In the genomic region with DNA sequence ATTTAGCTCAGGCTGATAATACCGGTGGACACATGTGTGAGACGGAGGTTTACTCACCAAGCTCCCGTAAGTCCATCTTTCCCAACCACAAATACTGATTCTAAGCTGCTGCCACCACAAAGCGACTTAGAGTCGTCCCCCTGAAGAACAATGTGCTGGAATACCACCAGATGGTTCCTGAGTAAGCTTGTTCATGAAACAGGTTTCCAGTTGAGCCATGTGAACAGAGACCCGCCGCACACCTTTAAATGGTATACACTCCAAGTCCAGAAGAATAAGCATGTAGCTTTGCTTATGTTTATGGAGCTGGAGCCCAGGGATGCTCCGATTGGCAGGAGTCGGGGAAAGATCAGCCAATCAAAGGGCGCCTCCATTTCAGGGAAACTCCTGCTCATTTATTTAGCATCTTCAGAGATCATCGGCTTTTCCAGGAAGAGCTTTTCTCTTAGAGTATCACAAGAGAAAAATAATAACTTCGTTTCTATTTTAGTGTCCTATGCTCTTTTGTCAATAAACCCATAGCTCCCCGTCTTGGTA, we compare ENCODE assay signal across 12 cellular contexts.
A peak's percentile ranks its signal among the peaks of the same experiment; 100 is the strongest.
DNase-seq lines count a peak whose midpoint lies in the region; ATAC-seq and TF ChIP-seq lines count a peak whose summit lies in the region.
"Had no signal": no experiment of that assay in that cellular context is flagged by ENCODE, and none has a peak within 500 bp of the region (broad histone marks: within the 10 kb centered on the region; RNA-seq: fewer than 3 reads in every experiment).

No MANE protein-coding gene starts in this region.

- no peaks in the 10 kb centered on the region for H3F3A ChIP-seq in neural progenitor cell (ENCODE audit: low read depth)

- no peak for TF ChIP-seq CTCF in DND-41 (IDR thresholded peaks at IDR 0.05; ENCODE audit: borderline replicate concordance, extremely low read depth, low read length, poor library complexity, severe bottlenecking)
- no peak for TF ChIP-seq CTCF in neural progenitor cell (IDR thresholded peaks at IDR 0.05)
- TF ChIP-seq CTCF in coronary artery (IDR thresholded peaks at IDR 0.05): no peak

- H3K4me3 ChIP-seq in DND-41 (ENCODE audit: low read depth in 1 of 2, low read length in 2 of 2): no peak overlapping the region
- no peak overlapping the region for H3K4me3 ChIP-seq in neural progenitor cell
- no peak overlapping the region for H3K4me3 ChIP-seq in coronary artery
- H3K4me3 ChIP-seq: BLaER1 had no signal

- peak overlapping the region; percentile 22 for H3K27ac Mint-ChIP-seq in neural progenitor cell
- H3K27ac Mint-ChIP-seq: T-cell had no signal

- H3K27me3 ChIP-seq in DND-41 (ENCODE audit: insufficient read depth, low read length, poor library complexity) (no peaks in the 10 kb centered on the region), neural progenitor cell (no peaks in the 10 kb centered on the region)
- H3K27me3 ChIP-seq: BLaER1 had no signal

- DNase-seq in DND-41: no peak
- DNase-seq in NCI-H2171 treated with DMSO at 0.1 percent for 48 hours (lab: John Stamatoyannopoulos, UW): peak; percentile 88
- DNase-seq in neural progenitor cell (ENCODE audit: low spot score): no peak
- no peak for DNase-seq in coronary artery (ENCODE audit: low spot score)
- DNase-seq: activated CD4-positive, alpha-beta T cell treated with anti-CD3 and anti-CD28 coated beads, Interleukin-2, amount 50 U/mL, for 4 hours; islet precursor cell; T-cell had no signal

- H3K9me3 ChIP-seq in DND-41 (ENCODE audit: insufficient read depth, low read length, severe bottlenecking) (no peaks in the 10 kb centered on the region), neural progenitor cell (ENCODE audit: low read depth) (no peaks in the 10 kb centered on the region)
- H3K9me3 ChIP-seq: BLaER1 had no signal

- H3K27ac ChIP-seq in DND-41 (ENCODE audit: low read length): peak overlapping the region; percentile 14
- peak overlapping the region; percentile 42 for H3K27ac ChIP-seq in angular gyrus (ENCODE audit: low read depth, low read length)
- no peak overlapping the region for H3K27ac ChIP-seq in neural progenitor cell
- H3K27ac ChIP-seq in coronary artery: no peak overlapping the region
- H3K27ac ChIP-seq: BLaER1 had no signal

- peaks cover 23% of the 10 kb centered on the region for H3K4me1 ChIP-seq in DND-41 (ENCODE audit: insufficient read depth, low read length)
- H3K4me1 ChIP-seq in neural progenitor cell: peaks cover 10% of the 10 kb centered on the region

- H3K36me3 ChIP-seq in DND-41 (ENCODE audit: insufficient read depth, low read length) (no peaks in the 10 kb centered on the region), neural progenitor cell (no peaks in the 10 kb centered on the region)
- H3K36me3 ChIP-seq: BLaER1 had no signal

- H4K20me1 ChIP-seq in DND-41 (ENCODE audit: insufficient read depth, low read length) (peaks cover 3% of the 10 kb centered on the region; the same call in 1 of the 2 replicates), neural progenitor cell (ENCODE audit: low read depth) (no peaks in the 10 kb centered on the region)

- peaks cover 31% of the 10 kb centered on the region for H3K4me1 Mint-ChIP-seq in neural progenitor cell

- no peak overlapping the region for H2AFZ ChIP-seq in DND-41 (ENCODE audit: low read depth, low read length)
- H2AFZ ChIP-seq in neural progenitor cell (replicated peaks): no peak overlapping the region

- H3K9me3 Mint-ChIP-seq in neural progenitor cell: no peaks in the 10 kb centered on the region

- H3K9ac ChIP-seq in DND-41 (ENCODE audit: low read depth, low read length): no peak overlapping the region
- no peak overlapping the region for H3K9ac ChIP-seq in neural progenitor cell
- H3K9ac ChIP-seq: BLaER1 had no signal

- H3K4me2 ChIP-seq in DND-41 (ENCODE audit: insufficient read depth, low read length): no peak overlapping the region
- H3K4me2 ChIP-seq in neural progenitor cell: peak overlapping the region; percentile 57

- peaks cover 2% of the 10 kb centered on the region for H3K27me3 Mint-ChIP-seq in neural progenitor cell (ENCODE audit: insufficient read depth, low read depth)
- H3K27me3 Mint-ChIP-seq: T-cell had no signal

- no peaks in the 10 kb centered on the region for H3K79me2 ChIP-seq in DND-41 (ENCODE audit: insufficient read depth, low read length)
- H3K79me2 ChIP-seq in neural progenitor cell (ENCODE audit: low read depth): no peaks in the 10 kb centered on the region

- no peak for ATAC-seq in DND-41 (ENCODE audit: insufficient read depth, low read depth)
- no peak for ATAC-seq in HG03442 (IDR thresholded peaks at IDR 0.05; ENCODE audit: unreplicated experiment)
- ATAC-seq in HG03108 (IDR thresholded peaks at IDR 0.05; ENCODE audit: unreplicated experiment): no peak
- no peak for ATAC-seq in HG03469 (IDR thresholded peaks at IDR 0.05; ENCODE audit: unreplicated experiment)
- ATAC-seq: T-cell had no signal

- H3K4me3 Mint-ChIP-seq in neural progenitor cell: peak overlapping the region; percentile 51
- H3K4me3 Mint-ChIP-seq: T-cell had no signal

- H3K36me3 Mint-ChIP-seq in neural progenitor cell: no peaks in the 10 kb centered on the region

Comparison
In these comparisons a context has a peak if more than half of its experiments do, and no peak if none do; other contexts are left out.
1. H3K27ac ChIP-seq: peak in DND-41 (single experiment) and angular gyrus (single experiment); none in neural progenitor cell (single experiment) and coronary artery (0 of 2).